1 cellular context compared by ENCODE assay signal in genomic region chr2:106953236-106953635, GRCh38.
TF ChIP-seq lines count a peak whose summit lies in the region.

No MANE protein-coding gene starts in this region.

TF ChIP-seq in SK-N-SH, 30 proteins besides CTCF, POLR2A, EP300 and RAD21 (continued from another document):
- TF ChIP-seq, protein P1, sequence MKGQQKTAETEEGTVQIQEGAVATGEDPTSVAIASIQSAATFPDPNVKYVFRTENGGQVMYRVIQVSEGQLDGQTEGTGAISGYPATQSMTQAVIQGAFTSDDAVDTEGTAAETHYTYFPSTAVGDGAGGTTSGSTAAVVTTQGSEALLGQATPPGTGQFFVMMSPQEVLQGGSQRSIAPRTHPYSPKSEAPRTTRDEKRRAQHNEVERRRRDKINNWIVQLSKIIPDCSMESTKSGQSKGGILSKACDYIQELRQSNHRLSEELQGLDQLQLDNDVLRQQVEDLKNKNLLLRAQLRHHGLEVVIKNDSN (IDR thresholded peaks at IDR 0.05; ENCODE audit: borderline replicate concordance, low read depth) = no peak
- no peak for TF ChIP-seq NFIC (IDR thresholded peaks at IDR 0.05; ENCODE audit: borderline replicate concordance)
- peak; percentile 91 for TF ChIP-seq TCF12 (IDR thresholded peaks at IDR 0.05)
- no peak for TF ChIP-seq FOXM1 (IDR thresholded peaks at IDR 0.05; ENCODE audit: low read depth)
- TF ChIP-seq ELF1 (IDR thresholded peaks at IDR 0.05) = no peak
- no peak for TF ChIP-seq NRF1 (IDR thresholded peaks at IDR 0.05; ENCODE audit: low read depth, low read length)
- TF ChIP-seq YY1 (IDR thresholded peaks at IDR 0.05; ENCODE audit: low read depth) = no peak
- TF ChIP-seq MXI1 (IDR thresholded peaks at IDR 0.05; ENCODE audit: low read depth, low read length) = no peak
- TF ChIP-seq EZH2phosphoT487 (IDR thresholded peaks at IDR 0.05; ENCODE audit: borderline replicate concordance, low read depth) = no peak
- TF ChIP-seq, protein P2, sequence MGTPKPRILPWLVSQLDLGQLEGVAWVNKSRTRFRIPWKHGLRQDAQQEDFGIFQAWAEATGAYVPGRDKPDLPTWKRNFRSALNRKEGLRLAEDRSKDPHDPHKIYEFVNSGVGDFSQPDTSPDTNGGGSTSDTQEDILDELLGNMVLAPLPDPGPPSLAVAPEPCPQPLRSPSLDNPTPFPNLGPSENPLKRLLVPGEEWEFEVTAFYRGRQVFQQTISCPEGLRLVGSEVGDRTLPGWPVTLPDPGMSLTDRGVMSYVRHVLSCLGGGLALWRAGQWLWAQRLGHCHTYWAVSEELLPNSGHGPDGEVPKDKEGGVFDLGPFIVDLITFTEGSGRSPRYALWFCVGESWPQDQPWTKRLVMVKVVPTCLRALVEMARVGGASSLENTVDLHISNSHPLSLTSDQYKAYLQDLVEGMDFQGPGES (IDR thresholded peaks at IDR 0.05; ENCODE audit: low read depth, low read length) = no peak
- no peak for TF ChIP-seq MAX (IDR thresholded peaks at IDR 0.05; ENCODE audit: low read depth)
- TF ChIP-seq PBX3 (IDR thresholded peaks at IDR 0.05) = peak; percentile 80
- peak; percentile 14; the same call in 1 of the 2 replicates for TF ChIP-seq FOSL2 (IDR thresholded peaks at IDR 0.05; ENCODE audit: borderline replicate concordance, low read depth)
